17 cellular contexts compared by ENCODE assay signal in the genomic region with DNA sequence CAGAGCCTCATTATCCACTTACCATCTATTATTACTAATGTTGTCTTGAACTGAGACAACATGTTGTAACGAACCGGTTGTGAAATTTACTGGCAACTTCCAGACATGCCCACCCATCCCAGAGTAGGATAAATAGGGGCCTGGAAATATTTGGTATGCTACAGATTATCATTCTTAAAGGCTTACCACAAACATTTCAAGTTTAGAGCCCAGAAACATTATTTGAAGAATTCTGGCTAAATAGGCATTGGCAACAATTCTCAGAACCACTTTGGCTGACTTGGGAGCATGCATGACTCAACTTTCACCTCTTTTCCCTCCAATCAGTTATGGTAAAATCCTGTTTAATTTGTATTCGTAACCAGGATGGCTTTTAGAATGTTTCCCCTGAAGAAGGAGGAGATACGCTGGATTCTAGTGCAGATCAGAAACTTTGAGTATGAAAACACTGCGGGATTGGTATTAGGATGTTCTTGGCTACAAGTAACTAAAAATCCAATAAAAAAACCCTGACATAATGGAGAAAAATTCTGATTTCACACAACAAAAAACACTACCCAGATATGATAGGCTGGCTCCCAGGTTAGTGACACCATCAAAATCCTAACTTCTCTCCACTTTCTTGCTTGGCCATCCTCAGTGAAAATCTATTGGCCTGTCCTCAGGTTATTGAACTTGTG.
DNase-seq lines count a peak whose midpoint lies in the region; FAIRE-seq and TF ChIP-seq lines count a peak whose summit lies in the region.
"Had no signal": no experiment of that assay in that cellular context is flagged by ENCODE, and none has a peak within 500 bp of the region (broad histone marks: within the 10 kb centered on the region; RNA-seq: fewer than 3 reads in every experiment).

No MANE protein-coding gene starts in this region.

- H3K4me1 ChIP-seq in suprapubic skin, result peaks cover 14% of the 10 kb centered on the region
- H3K4me1 ChIP-seq in Peyer's patch, result no peaks in the 10 kb centered on the region
- H3K4me1 ChIP-seq in tibial artery, result peaks cover 0 to 5% (median 0%) of the 10 kb centered on the region in 4 donors

- H3K9me3 ChIP-seq in suprapubic skin (no peaks in the 10 kb centered on the region), Peyer's patch (no peaks in the 10 kb centered on the region), tibial artery (no peaks in the 10 kb centered on the region)
- H3K9me3 ChIP-seq: HAP-1, ovary had no signal

- intact Hi-C loops in tibial artery (cut with DNase I; ENCODE audit: low total_unique reads), result no loop called here

- DNase-seq in GM04504 (ENCODE audit: low read depth) (peak; percentile 96), bronchial epithelial cell (ENCODE audit: low read depth) (peak; percentile 33), iris pigment epithelial cell (ENCODE audit: low read depth) (peak; percentile 87), suprapubic skin (ENCODE audit: low spot score in 2 of 2) (no peak), MV-4-11 (lab: John Stamatoyannopoulos, UW) (no peak), Peyer's patch (no peak), tibial artery (no peak)
- DNase-seq: GDM1; NCI-H2081; NK-92 treated with Interleukin-12 subunit alpha and Interleukin-12 subunit beta, amount 100 ng/mL, for 24 hours; stimulated activated CD8-positive, alpha-beta memory T cell treated with anti-CD3 and anti-CD28 coated beads, Interleukin-4, amount 100 ng/mL, for 48 hours had no signal

- H3K27me3 ChIP-seq in bronchial epithelial cell (ENCODE audit: control insufficient read depth, insufficient read depth, low read length), result no peaks in the 10 kb centered on the region
- H3K27me3 ChIP-seq in suprapubic skin, result no peaks in the 10 kb centered on the region
- no peaks in the 10 kb centered on the region for H3K27me3 ChIP-seq in Peyer's patch
- no peaks in the 10 kb centered on the region for H3K27me3 ChIP-seq in tibial artery
- H3K27me3 ChIP-seq: cardiac muscle cell, ovary had no signal

- TF ChIP-seq CTCF in bronchial epithelial cell (IDR thresholded peaks at IDR 0.05; ENCODE audit: insufficient read depth, low read length, severe bottlenecking), result no peak
- no peak for TF ChIP-seq CTCF in suprapubic skin (IDR thresholded peaks at IDR 0.05)
- TF ChIP-seq CTCF in Peyer's patch (IDR thresholded peaks at IDR 0.05), result no peak
- no peak for TF ChIP-seq CTCF in tibial artery (IDR thresholded peaks at IDR 0.05)

- no peaks in the 10 kb centered on the region for H3K36me3 ChIP-seq in bronchial epithelial cell (ENCODE audit: control insufficient read depth, insufficient read depth, low read length)
- H3K36me3 ChIP-seq in suprapubic skin, result no peaks in the 10 kb centered on the region
- no peaks in the 10 kb centered on the region for H3K36me3 ChIP-seq in Peyer's patch
- H3K36me3 ChIP-seq in tibial artery, result no peaks in the 10 kb centered on the region
- H3K36me3 ChIP-seq: cardiac muscle cell, HAP-1, ovary had no signal

- 28% methylated on average over 5 of the region's 5 CpGs for WGBS in suprapubic skin

- TF ChIP-seq EP300 in suprapubic skin (IDR thresholded peaks at IDR 0.05), result no peak

- TF ChIP-seq POLR2A in suprapubic skin (IDR thresholded peaks at IDR 0.05), result no peak
- no peak for TF ChIP-seq POLR2A in Peyer's patch (IDR thresholded peaks at IDR 0.05)

- H3K27ac ChIP-seq in suprapubic skin (peak overlapping the region; percentile 73), Peyer's patch (peak overlapping the region in 1 of 4 donors; percentile 21), tibial artery (peak overlapping the region in 1 of 2 donors; percentile 32)
- H3K27ac ChIP-seq: cardiac muscle cell, HL-60, SK-N-MC had no signal

- H3K4me3 ChIP-seq in bronchial epithelial cell (ENCODE audit: low read depth, low read length), result no peak overlapping the region
- H3K4me3 ChIP-seq in suprapubic skin, result no peak overlapping the region
- H3K4me3 ChIP-seq in Peyer's patch, result no peak overlapping the region
- no peak overlapping the region for H3K4me3 ChIP-seq in tibial artery
- H3K4me3 ChIP-seq: cardiac muscle cell, HAP-1, ovary, SK-N-MC had no signal

- no peak for FAIRE-seq in bronchial epithelial cell (lab: Jason Lieb, UNC)
- FAIRE-seq: GM18507 had no signal

Comparison
In these comparisons a context has a peak if more than half of its experiments do, and no peak if none do; other contexts are left out.
1. DNase-seq: peak in GM04504 (single experiment), bronchial epithelial cell (single experiment) and iris pigment epithelial cell (single experiment); none in suprapubic skin (0 of 2), MV-4-11 (single experiment), Peyer's patch (0 of 3) and tibial artery (0 of 2).